Comparison of ENCODE assay signal across 15 cellular contexts in genomic region chr11:45158891-45159605, GRCh38. TPM values are rescaled to one million over a fixed set of nuclear protein-coding genes. Genes with fewer than 3 reads are reported as not detected.
DNase-seq lines count a peak whose midpoint lies in the region; ATAC-seq and TF ChIP-seq lines count a peak whose summit lies in the region.
"Had no signal": no experiment of that assay in that cellular context is flagged by ENCODE, and none has a peak within 500 bp of the region (broad histone marks: within the 10 kb centered on the region; RNA-seq: fewer than 3 reads in every experiment).

No MANE protein-coding gene starts in this region.

- peaks cover 98% of the 10 kb centered on the region for H3K4me1 ChIP-seq in left ventricle myocardium inferior
- H3K4me1 ChIP-seq in prostate gland (replicated peaks), result peaks cover 6% of the 10 kb centered on the region
- H3K4me1 ChIP-seq in upper lobe of right lung, result peaks cover 23% of the 10 kb centered on the region
- H3K4me1 ChIP-seq in neural progenitor cell, result peaks cover 8% of the 10 kb centered on the region

- no peaks in the 10 kb centered on the region for H3F3A ChIP-seq in neural progenitor cell (ENCODE audit: low read depth)

- no peak overlapping the region for H3K27ac Mint-ChIP-seq in neural progenitor cell
- H3K27ac Mint-ChIP-seq: B cell had no signal

- WGBS in prostate gland, result 46% methylated on average over 13 of the region's 13 CpGs

- peaks cover 39% of the 10 kb centered on the region for H4K20me1 ChIP-seq in neural progenitor cell (ENCODE audit: low read depth)

- H3K4me3 Mint-ChIP-seq in neural progenitor cell, result no peak overlapping the region
- H3K4me3 Mint-ChIP-seq: B cell, neural crest cell had no signal

- no peak for TF ChIP-seq POLR2A in prostate gland (IDR thresholded peaks at IDR 0.05)

- TF ChIP-seq CTCF in left ventricle myocardium inferior (IDR thresholded peaks at IDR 0.05; ENCODE audit: borderline replicate concordance) (no peak), prostate gland (IDR thresholded peaks at IDR 0.05) (no peak), upper lobe of right lung (IDR thresholded peaks at IDR 0.05) (no peak), neural progenitor cell (IDR thresholded peaks at IDR 0.05) (no peak)

- peaks cover 29% of the 10 kb centered on the region for H3K4me1 Mint-ChIP-seq in neural progenitor cell

- H3K4me3 ChIP-seq in left ventricle myocardium inferior, result no peak overlapping the region
- H3K4me3 ChIP-seq in prostate gland, result no peak overlapping the region
- H3K4me3 ChIP-seq in upper lobe of right lung, result no peak overlapping the region
- H3K4me3 ChIP-seq in neural progenitor cell, result no peak overlapping the region
- H3K4me3 ChIP-seq: left lung, skin epidermis had no signal

- H3K27me3 ChIP-seq in left ventricle myocardium inferior (ENCODE audit: low read depth), result no peaks in the 10 kb centered on the region
- no peaks in the 10 kb centered on the region for H3K27me3 ChIP-seq in prostate gland (replicated peaks; ENCODE audit: insufficient read depth)
- no peaks in the 10 kb centered on the region for H3K27me3 ChIP-seq in upper lobe of right lung
- H3K27me3 ChIP-seq in neural progenitor cell, result no peaks in the 10 kb centered on the region
- H3K27me3 ChIP-seq: left lung had no signal

- peaks cover 3% of the 10 kb centered on the region for H3K27me3 Mint-ChIP-seq in neural progenitor cell (ENCODE audit: insufficient read depth, low read depth)
- H3K27me3 Mint-ChIP-seq: B cell had no signal

- DNase-seq in left ventricle myocardium inferior (no peak), prostate gland (ENCODE audit: low spot score) (no peak), upper lobe of right lung (peak; percentile 59), ACHN (no peak), NCI-H2196 (lab: John Stamatoyannopoulos, UW; ENCODE audit: unreplicated experiment) (no peak), neural progenitor cell (ENCODE audit: low spot score) (no peak)
- DNase-seq: activated naive CD4-positive, alpha-beta T cell; HCEC 1CT; NCI-H1092; NCI-H2171 treated with DMSO at 0.1 percent for 48 hours had no signal

- H3K9me3 ChIP-seq in left ventricle myocardium inferior (replicated peaks) (no peaks in the 10 kb centered on the region), prostate gland (no peaks in the 10 kb centered on the region), upper lobe of right lung (no peaks in the 10 kb centered on the region), neural progenitor cell (ENCODE audit: low read depth) (no peaks in the 10 kb centered on the region)
- H3K9me3 ChIP-seq: left lung had no signal

- H3K79me2 ChIP-seq in neural progenitor cell (ENCODE audit: low read depth), result peaks cover 8% of the 10 kb centered on the region

- ATAC-seq in upper lobe of right lung, result no peak

- no peaks in the 10 kb centered on the region for H3K36me3 ChIP-seq in left ventricle myocardium inferior
- H3K36me3 ChIP-seq in prostate gland, result no peaks in the 10 kb centered on the region
- H3K36me3 ChIP-seq in upper lobe of right lung, result no peaks in the 10 kb centered on the region
- no peaks in the 10 kb centered on the region for H3K36me3 ChIP-seq in neural progenitor cell
- H3K36me3 ChIP-seq: left lung had no signal

- H3K27ac ChIP-seq in angular gyrus (ENCODE audit: low read depth, low read length) (peak overlapping the region; percentile 24), left ventricle myocardium inferior (replicated peaks) (peak overlapping the region; percentile 71), prostate gland (peak overlapping the region; percentile 60 to 70), upper lobe of right lung (no peak overlapping the region), neural progenitor cell (no peak overlapping the region)
- H3K27ac ChIP-seq: left lung had no signal

- intact Hi-C loops in left ventricle myocardium inferior (cut with micrococcal nuclease), result no loop called here
- intact Hi-C loops in prostate gland (cut with DNase I), result no loop called here
- intact Hi-C loops in upper lobe of right lung (cut with DNase I), result no loop called here

- H2AFZ ChIP-seq in neural progenitor cell (replicated peaks), result no peak overlapping the region

- in situ Hi-C loops in ACHN (cut with HindIII; ENCODE audit: low pct_ligation_motif_present, low pct_unique_long_range_greater_than_20kb, low sequenced_read_pairs), result no loop called here

- H3K4me2 ChIP-seq in neural progenitor cell, result no peak overlapping the region

- H3K36me3 Mint-ChIP-seq in neural progenitor cell, result no peaks in the 10 kb centered on the region

- no peaks in the 10 kb centered on the region for H3K9me3 Mint-ChIP-seq in neural progenitor cell
- H3K9me3 Mint-ChIP-seq: neural crest cell had no signal

- H3K9ac ChIP-seq in neural progenitor cell, result no peak overlapping the region

RNA-seq across cellular contexts. Expression of gene PRDM11, which starts 12.6 kb away (rescaled TPM):
- 17.2 TPM for total RNA-seq in left ventricle myocardium inferior
- total RNA-seq in prostate gland, result 10 to 100 TPM; 13.1 to 15.3 TPM
- 18.3 TPM for total RNA-seq in upper lobe of right lung
- 1.8 and 5.3 TPM in 2 replicates for total RNA-seq in neural progenitor cell (ENCODE audit: low replicate concordance)

Comparison
In these comparisons a context has a peak if more than half of its experiments do, and no peak if none do; other contexts are left out.
1. H3K27ac ChIP-seq: peak in angular gyrus (single experiment), left ventricle myocardium inferior (single experiment) and prostate gland (2 of 2); none in upper lobe of right lung (single experiment) and neural progenitor cell (single experiment).